21 cellular contexts compared by ENCODE assay signal in the genomic region with DNA sequence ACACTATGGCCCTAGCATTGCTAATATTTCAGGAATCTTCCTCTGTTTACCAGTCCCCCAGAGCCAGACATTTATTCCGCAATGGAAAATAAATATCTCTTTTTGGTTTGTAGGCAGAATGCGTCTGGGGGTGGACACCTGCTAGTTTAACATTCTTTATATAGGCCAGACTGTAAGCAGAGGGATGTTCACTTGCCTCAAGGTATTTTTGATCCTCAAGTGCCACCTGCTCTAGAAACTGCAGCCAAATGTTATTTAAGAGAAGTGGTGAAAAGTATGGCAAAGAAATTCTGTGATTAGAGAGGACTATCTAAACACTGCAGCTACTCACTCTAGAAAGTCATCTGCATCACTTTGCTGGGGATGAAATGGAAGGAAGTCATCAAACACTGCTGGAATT.
"Had no signal": no experiment of that assay in that cellular context is flagged by ENCODE, and none has a peak within 500 bp of the region (broad histone marks: within the 10 kb centered on the region; RNA-seq: fewer than 3 reads in every experiment).

No MANE protein-coding gene starts in this region.

- H3K4me3 ChIP-seq: colonic mucosa, esophagus squamous epithelium, gastrocnemius medialis, heart right ventricle, left lung, lower lobe of right lung, mucosa of descending colon had no signal

- H3K9me3 ChIP-seq: colonic mucosa, esophagus squamous epithelium, gastrocnemius medialis, heart right ventricle, left lung, lower lobe of right lung, mucosa of descending colon had no signal

- H3K27ac ChIP-seq: colonic mucosa, epithelial cell of prostate, esophagus squamous epithelium, gastrocnemius medialis, heart right ventricle, left lung, lower lobe of right lung had no signal

- H3K36me3 ChIP-seq: colonic mucosa, esophagus squamous epithelium, gastrocnemius medialis, heart right ventricle, left lung, lower lobe of right lung had no signal

- DNase-seq: colonic mucosa; cortex of kidney; effector CD8-positive, alpha-beta T cell; effector memory CD8-positive, alpha-beta T cell; endodermal cell; erythroblast; esophagus squamous epithelium; foreskin fibroblast; foreskin melanocyte; gastrocnemius medialis; glutamatergic neuron; head of caudate nucleus; heart right ventricle; hippocampal formation; left cardiac atrium; left lung; left ventricle myocardium superior; lower lobe of right lung; mesenchymal stem cell; mucosa of descending colon had no signal

- H3K4me1 ChIP-seq: colonic mucosa, esophagus squamous epithelium, gastrocnemius medialis, left lung, lower lobe of right lung had no signal

- H3K27me3 ChIP-seq: colonic mucosa, esophagus squamous epithelium, gastrocnemius medialis, heart right ventricle, left lung had no signal
